In genomic region chr2:217837001-217837491, GRCh38 we compare ENCODE assay signal across 9 cellular contexts.
DNase-seq lines count a peak whose midpoint lies in the region; ATAC-seq, FAIRE-seq and TF ChIP-seq lines count a peak whose summit lies in the region.
"Had no signal": no experiment of that assay in that cellular context is flagged by ENCODE, and none has a peak within 500 bp of the region (broad histone marks: within the 10 kb centered on the region; RNA-seq: fewer than 3 reads in every experiment).

No MANE protein-coding gene starts in this region.

- H2BK5ac ChIP-seq in H1 (ENCODE audit: low read depth, low read length), result no peak overlapping the region; the same call in 1 of the 2 replicates
- no peak overlapping the region for H2BK5ac ChIP-seq in mesendoderm (ENCODE audit: low read length)

- H2AK5ac ChIP-seq in H1 (ENCODE audit: low read depth, low read length), result no peak overlapping the region
- no peak overlapping the region for H2AK5ac ChIP-seq in mesendoderm (ENCODE audit: low read length)

- no peak overlapping the region for H3K27ac Mint-ChIP-seq in CD8-positive, alpha-beta memory T cell

- no peak overlapping the region for H3K14ac ChIP-seq in H1 (ENCODE audit: insufficient read length)

- H3K4me1 ChIP-seq in H1 (replicated peaks in 1 of 4; ENCODE audit: control insufficient read depth in 3 of 4, insufficient read depth in 4 of 4, low read length in 3 of 4) (peaks cover 0 to 9% (median 6%) of the 10 kb centered on the region in 4 experiments; a peak in 5 of 7 replicates), mesendoderm (ENCODE audit: control insufficient read depth, low read depth, low read length) (peaks cover 2% of the 10 kb centered on the region), urinary bladder (ENCODE audit: insufficient read depth) (no peaks in the 10 kb centered on the region)
- no peaks in the 10 kb centered on the region for H3K4me1 ChIP-seq in CD8-positive, alpha-beta memory T cell (ENCODE audit: insufficient read depth, low read length)

- H2BK120ac ChIP-seq in H1 (replicated peaks; ENCODE audit: low read depth, low read length), result no peak overlapping the region
- H2BK120ac ChIP-seq in mesendoderm (ENCODE audit: low read depth, low read length), result no peak overlapping the region

- no peak overlapping the region for H3K4ac ChIP-seq in H1 (replicated peaks; ENCODE audit: insufficient read length, low read depth, low read length)
- no peak overlapping the region for H3K4ac ChIP-seq in mesendoderm (ENCODE audit: low read depth, low read length)

- peak; percentile 33 to 52 (median 36) for TF ChIP-seq CTCF in H1 (IDR thresholded peaks at IDR 0.05; ENCODE audit: control extremely low read depth in 1 of 3, insufficient read depth in 1 of 3, low read depth in 1 of 3, low read length in 3 of 3)

- 0 out of 2 replicates have a peak overlapping the region, but pooled peaks have one; percentile 34 for H2BK20ac ChIP-seq in H1 (ENCODE audit: low read length)

- H4K8ac ChIP-seq in H1 (ENCODE audit: extremely low read depth, insufficient read depth, low read length) (no peak overlapping the region; the same call in 1 of the 2 replicates), mesendoderm (ENCODE audit: low read depth, low read length) (no peak overlapping the region)

- H3K27me3 ChIP-seq in H1 (replicated peaks in 1 of 4; ENCODE audit: control insufficient read depth in 3 of 4, extremely low read depth in 1 of 4, insufficient read depth in 3 of 4, low read length in 3 of 4) (no peaks in the 10 kb centered on the region), mesendoderm (ENCODE audit: insufficient read depth, low read length, poor library complexity) (no peaks in the 10 kb centered on the region)
- no peaks in the 10 kb centered on the region for H3K27me3 ChIP-seq in CD8-positive, alpha-beta memory T cell (ENCODE audit: insufficient read depth, low read length, poor library complexity, severe bottlenecking)

- H3K79me1 ChIP-seq in H1 (ENCODE audit: low read depth, low read length) (no peaks in the 10 kb centered on the region), mesendoderm (ENCODE audit: low read length) (no peaks in the 10 kb centered on the region)

- no peak overlapping the region for H3K4me2 ChIP-seq in H1 (ENCODE audit: insufficient read depth in 1 of 2, low read depth in 2 of 2, low read length in 2 of 2)
- no peak overlapping the region for H3K4me2 ChIP-seq in mesendoderm (ENCODE audit: low read length)

- H2AFZ ChIP-seq in H1 (ENCODE audit: low read length), result no peak overlapping the region

- no peak overlapping the region for H3K23ac ChIP-seq in H1 (ENCODE audit: insufficient read length)
- H3K23ac ChIP-seq in mesendoderm (ENCODE audit: low read length), result no peak overlapping the region

- 0 out of 2 replicates have a peak overlapping the region, but pooled peaks have one; percentile 34 for H3K18ac ChIP-seq in H1 (ENCODE audit: extremely low read depth, low read length)
- no peak overlapping the region for H3K18ac ChIP-seq in mesendoderm (ENCODE audit: low read length)

- no peaks in the 10 kb centered on the region for H3K79me2 ChIP-seq in H1 (ENCODE audit: control insufficient read depth in 1 of 2, insufficient read depth in 2 of 2, low read length in 2 of 2)
- no peaks in the 10 kb centered on the region for H3K79me2 ChIP-seq in mesendoderm (ENCODE audit: control insufficient read depth, insufficient read depth, low read length)

- H3K9ac ChIP-seq in H1 (replicated peaks in 1 of 4; ENCODE audit: extremely low read depth in 1 of 4, low read depth in 3 of 4, low read length in 3 of 4) (no peak overlapping the region; a peak in 2 of 7 replicates), mesendoderm (ENCODE audit: low read length) (no peak overlapping the region)

- H3K9me3 Mint-ChIP-seq in CD8-positive, alpha-beta memory T cell, result no peaks in the 10 kb centered on the region

- peak; percentile 7 for DNase-seq in SIG-M5 treated with dmso at 0.1 percent for 504 hours (lab: John Stamatoyannopoulos, UW; ENCODE audit: unreplicated experiment)
- no peak for DNase-seq in SIG-M5 (lab: John Stamatoyannopoulos, UW)
- peak in 1 of 2 experiments; percentile 78 for DNase-seq in H1 (ENCODE audit: low read depth in 1 of 2, low spot score in 2 of 2)
- DNase-seq in mesendoderm, result peak; percentile 65
- no peak for DNase-seq in CD8-positive, alpha-beta memory T cell
- DNase-seq in T-helper 1 cell, result no peak

- no peaks in the 10 kb centered on the region for H3K4me1 Mint-ChIP-seq in CD8-positive, alpha-beta memory T cell

- no peaks in the 10 kb centered on the region for H3K23me2 ChIP-seq in H1 (ENCODE audit: low read depth, low read length)

- H3K56ac ChIP-seq in H1 (replicated peaks; ENCODE audit: insufficient read length, low read depth, low read length), result no peak overlapping the region
- H3K56ac ChIP-seq in mesendoderm (ENCODE audit: low read length), result no peak overlapping the region

- 0 out of 2 replicates have a peak overlapping the region, but pooled peaks have one; percentile 5 for H3K27ac ChIP-seq in H1 (ENCODE audit: low read depth, low read length)
- H3K27ac ChIP-seq in mesendoderm (ENCODE audit: low read depth, low read length), result no peak overlapping the region
- peak overlapping the region; percentile 24 for H3K27ac ChIP-seq in urinary bladder (ENCODE audit: low read depth)
- H3K27ac ChIP-seq in CD8-positive, alpha-beta memory T cell (ENCODE audit: low read depth, low read length), result no peak overlapping the region
- H3K27ac ChIP-seq: C4-2B had no signal

- H3K36me3 ChIP-seq in H1 (ENCODE audit: control insufficient read depth in 2 of 4, insufficient read depth in 4 of 4, low read length in 3 of 4), result no peaks in the 10 kb centered on the region
- H3K36me3 ChIP-seq in mesendoderm (ENCODE audit: control insufficient read depth, insufficient read depth, low read length), result no peaks in the 10 kb centered on the region
- H3K36me3 ChIP-seq in urinary bladder (ENCODE audit: insufficient read depth), result peaks cover 3% of the 10 kb centered on the region
- H3K36me3 ChIP-seq in CD8-positive, alpha-beta memory T cell (ENCODE audit: insufficient read depth, low read length), result no peaks in the 10 kb centered on the region

- no peak overlapping the region for H3K4me3 Mint-ChIP-seq in CD8-positive, alpha-beta memory T cell

- peak in 1 of 2 experiments; percentile 19; a peak in 1 of 4 replicates for TF ChIP-seq RAD21 in H1 (IDR thresholded peaks at IDR 0.05 in 1 of 2, conservative IDR thresholded peaks at IDR 0.05 in 1 of 2; ENCODE audit: low read depth in 2 of 2, low read length in 2 of 2)

- POLR2A ChIA-PET in H1 (lab: Charles Lee; ENCODE audit: partially characterized antibody), result no interaction called here
- POLR2A ChIA-PET in CD8-positive, alpha-beta memory T cell (lab: Charles Lee), result no interaction called here

- WGBS in H1 (ENCODE audit: extremely low coverage in 1 of 2, insufficient coverage in 1 of 2, insufficient read length in 1 of 2, insufficient replicate concordance in 2 of 2, low coverage in 1 of 2, low lambda C conversion rate in 2 of 2, missing lambda C conversion rate in 1 of 2), 2 experiments, result 68% methylated on average over 7 of the region's 8 CpGs; no CpG with 5 or more reads in 1 of the 2 experiments
- no CpG with 5 or more reads among the region's 8 CpGs for WGBS in mesendoderm (ENCODE audit: extremely low coverage, insufficient coverage, low lambda C conversion rate)
- 40% methylated on average over 8 of the region's 8 CpGs for WGBS in urinary bladder

- peak overlapping the region; percentile 54 for H4K91ac ChIP-seq in H1 (replicated peaks; ENCODE audit: insufficient read length, low read length)

- H3K4me3 ChIP-seq in H1 (ENCODE audit: extremely low read depth in 1 of 4, insufficient read depth in 2 of 4, low read depth in 3 of 4, low read length in 4 of 4) (no peak overlapping the region), mesendoderm (ENCODE audit: low read length) (no peak overlapping the region), urinary bladder (ENCODE audit: low read depth, low read length) (no peak overlapping the region)
- H3K4me3 ChIP-seq in CD8-positive, alpha-beta memory T cell (ENCODE audit: low read length), result no peak overlapping the region

- H3K9me3 ChIP-seq in H1 (ENCODE audit: insufficient read depth in 2 of 2, low read depth in 1 of 2, low read length in 1 of 2), result no peaks in the 10 kb centered on the region
- no peaks in the 10 kb centered on the region for H3K9me3 ChIP-seq in CD8-positive, alpha-beta memory T cell (ENCODE audit: low read length)

- TF ChIP-seq POLR2A in H1 (IDR thresholded peaks at IDR 0.05; ENCODE audit: control extremely low read depth in 1 of 2, low read depth in 2 of 2, low read length in 2 of 2), result no peak

- no peak overlapping the region for H4K5ac ChIP-seq in H1 (ENCODE audit: insufficient read length, low read depth, low read length)
- H4K5ac ChIP-seq in mesendoderm (ENCODE audit: low read length), result no peak overlapping the region

- no peaks in the 10 kb centered on the region for H3K36me3 Mint-ChIP-seq in CD8-positive, alpha-beta memory T cell

- peaks cover 6 to 10% of the 10 kb centered on the region in 2 donors for H3K27me3 Mint-ChIP-seq in CD8-positive, alpha-beta memory T cell

- CTCF ChIA-PET in H1 (lab: Charles Lee; ENCODE audit: partially characterized antibody), result interaction anchor here (0.8 to 4.3 kb wide), 8 partner anchors 9 to 1279 kb away, joined by 3 to 25 read pairs (median 9); no protein-coding TSS in a partner anchor
- CTCF ChIA-PET in CD8-positive, alpha-beta memory T cell (lab: Charles Lee), result no interaction called here

- no peak for TF ChIP-seq EP300 in H1 (IDR thresholded peaks at IDR 0.05; ENCODE audit: borderline replicate concordance in 1 of 2, low read depth in 2 of 2, low read length in 2 of 2)

- H2BK15ac ChIP-seq in H1 (ENCODE audit: low read length) (peak overlapping the region; percentile 81; the same call in 1 of the 2 replicates), mesendoderm (replicated peaks; ENCODE audit: low read depth) (no peak overlapping the region)

- H4K20me1 ChIP-seq in H1 (replicated peaks in 1 of 2; ENCODE audit: control insufficient read depth in 1 of 2, insufficient read depth in 2 of 2, low read length in 2 of 2), result no peaks in the 10 kb centered on the region

- H2BK12ac ChIP-seq in H1 (ENCODE audit: low read depth, low read length), result 0 out of 2 replicates have a peak overlapping the region, but pooled peaks have one; percentile 75

- no peak for ATAC-seq in GM18519 (IDR thresholded peaks at IDR 0.05; ENCODE audit: low FRiP score, unreplicated experiment)

- FAIRE-seq in H1 (lab: Jason Lieb, UNC), result no peak

TF ChIP-seq in H1, 55 proteins besides CTCF, POLR2A, EP300 and RAD21:
- TF ChIP-seq CREB1 (IDR thresholded peaks at IDR 0.05), result no peak
- 0 out of 4 replicates have a peak, but pooled peaks of 1 of the 2 experiments have one; percentile 31 for TF ChIP-seq SIN3A (conservative IDR thresholded peaks at IDR 0.05 in 1 of 2, IDR thresholded peaks at IDR 0.05 in 1 of 2; ENCODE audit: low read depth in 1 of 2, low read length in 2 of 2)

Comparison
In these comparisons a context has a peak if more than half of its experiments do, and no peak if none do; other contexts are left out.
1. DNase-seq: peak in SIG-M5 treated with dmso at 0.1 percent for 504 hours (single experiment) and mesendoderm (single experiment); none in SIG-M5 (single experiment), CD8-positive, alpha-beta memory T cell (0 of 5) and T-helper 1 cell (0 of 5).
2. H3K27ac ChIP-seq: peak in H1 (single experiment) and urinary bladder (single experiment); none in mesendoderm (single experiment) and CD8-positive, alpha-beta memory T cell (single experiment).